In the genomic region with DNA sequence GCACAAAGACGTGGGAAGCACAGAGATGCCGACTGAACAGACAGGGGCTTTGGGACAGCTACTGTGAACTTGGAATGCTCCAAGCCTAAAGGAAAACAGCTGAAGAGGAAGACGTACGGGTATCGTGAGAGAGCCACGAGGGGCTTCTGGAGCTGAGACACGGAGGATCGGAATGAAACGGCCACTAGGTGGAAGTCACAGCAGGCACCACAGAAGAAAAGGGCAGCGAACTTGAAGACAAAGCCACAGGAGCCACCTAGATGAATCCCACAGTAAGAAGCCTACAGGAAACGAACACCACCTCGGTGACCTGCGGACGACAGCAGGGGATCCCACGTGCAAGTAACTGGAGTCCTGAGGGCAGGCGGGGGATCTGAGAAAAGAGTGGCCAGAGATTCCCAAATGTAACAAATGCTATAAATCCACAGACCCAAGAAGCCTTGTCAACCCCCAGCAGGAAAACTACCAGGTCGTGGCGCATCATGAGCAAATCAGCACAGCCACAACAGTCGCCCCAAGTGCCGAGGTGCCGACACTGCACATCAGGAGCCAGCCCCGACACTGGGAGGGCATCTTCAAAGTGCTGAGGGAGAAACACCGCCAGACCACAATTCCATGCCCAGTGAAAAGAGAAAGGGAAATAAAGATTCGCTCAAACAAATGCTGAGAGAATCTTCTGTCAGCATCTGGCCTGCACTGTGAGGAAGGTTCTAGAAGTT, we compare ENCODE assay signal across 10 cellular contexts. TPM values are rescaled to one million over a fixed set of nuclear protein-coding genes. Genes with fewer than 3 reads are reported as not detected.
A peak's percentile ranks its signal among the peaks of the same experiment; 100 is the strongest.
DNase-seq lines count a peak whose midpoint lies in the region; ATAC-seq and TF ChIP-seq lines count a peak whose summit lies in the region.
"Had no signal": no experiment of that assay in that cellular context is flagged by ENCODE, and none has a peak within 500 bp of the region (broad histone marks: within the 10 kb centered on the region; RNA-seq: fewer than 3 reads in every experiment).

No MANE protein-coding gene starts in this region.

- no peaks in the 10 kb centered on the region for H3K27me3 ChIP-seq in BLaER1 treated with 17β-estradiol and CSF1 and Interleukin-3, amounts not matched to agents 10 nM and 100 nM
- H3K27me3 ChIP-seq in adrenal gland (no peaks in the 10 kb centered on the region), upper lobe of right lung (no peaks in the 10 kb centered on the region)

- peak overlapping the region; percentile 89 to 100 (median 98) for H3K27ac ChIP-seq in BLaER1 treated with 17β-estradiol and CSF1 and Interleukin-3, amounts not matched to agents 10 nM and 100 nM
- H3K27ac ChIP-seq in adrenal gland (peak overlapping the region in 3 of 5 donors; percentile 72 to 94 (median 92)), upper lobe of right lung (no peak overlapping the region)

- H3K4me3 ChIP-seq in BLaER1 treated with 17β-estradiol and CSF1 and Interleukin-3, amounts not matched to agents 10 nM and 100 nM, result peak overlapping the region in 6 of 10 experiments; percentile 3 to 58 (median 26); a peak in 7 of 20 replicates
- H3K4me3 ChIP-seq in adrenal gland (no peak overlapping the region), upper lobe of right lung (no peak overlapping the region)

- intact Hi-C loops in adrenal gland (cut with DNase I) (loop anchor here in 1 of 2 donors (10.0 kb wide), 1 partner anchor 378 kb away; no protein-coding TSS in a partner anchor), upper lobe of right lung (cut with DNase I) (no loop called here)

- peak overlapping the region; percentile 86 to 99 (median 96) for H3K4me2 ChIP-seq in BLaER1 treated with 17β-estradiol and CSF1 and Interleukin-3, amounts not matched to agents 10 nM and 100 nM

- H4K20me1 ChIP-seq in BLaER1 treated with 17β-estradiol and CSF1 and Interleukin-3, amounts not matched to agents 10 nM and 100 nM, result peaks cover 0 to 43% (median 6%) of the 10 kb centered on the region in 11 experiments; a peak in 7 of 22 replicates

- WGBS in adrenal gland, 4 donors, result 77 to 84% (median 80%) methylated on average over 24 of the region's 24 CpGs

- H3K4me1 Mint-ChIP-seq in IgD-negative memory B cell, result peaks cover 24 to 44% (median 25%) of the 10 kb centered on the region in 3 donors
- H3K4me1 Mint-ChIP-seq in nephron, result peaks cover 51% of the 10 kb centered on the region

- H3K4me1 ChIP-seq in BLaER1 treated with 17β-estradiol and CSF1 and Interleukin-3, amounts not matched to agents 10 nM and 100 nM, result peaks cover 72 to 100% (median 84%) of the 10 kb centered on the region in 10 experiments
- H3K4me1 ChIP-seq in adrenal gland (replicated peaks in 1 of 2), result peaks cover 39 to 68% of the 10 kb centered on the region in 2 donors
- H3K4me1 ChIP-seq in upper lobe of right lung, result peaks cover 68% of the 10 kb centered on the region

- peaks cover 3 to 55% (median 25%) of the 10 kb centered on the region in 11 experiments; a peak in 18 of 22 replicates for H3K36me3 ChIP-seq in BLaER1 treated with 17β-estradiol and CSF1 and Interleukin-3, amounts not matched to agents 10 nM and 100 nM
- peaks cover 0 to 2% of the 10 kb centered on the region in 2 donors for H3K36me3 ChIP-seq in adrenal gland (replicated peaks in 1 of 2)
- H3K36me3 ChIP-seq in upper lobe of right lung, result peaks cover 5% of the 10 kb centered on the region

- H3K9me3 Mint-ChIP-seq in IgD-negative memory B cell, result no peaks in the 10 kb centered on the region
- H3K9me3 Mint-ChIP-seq in nephron, result no peaks in the 10 kb centered on the region

- ATAC-seq in GM18861 (IDR thresholded peaks at IDR 0.05; ENCODE audit: unreplicated experiment) (no peak), upper lobe of right lung (no peak)

- no peaks in the 10 kb centered on the region for H3K27me3 Mint-ChIP-seq in IgD-negative memory B cell
- no peaks in the 10 kb centered on the region for H3K27me3 Mint-ChIP-seq in nephron (ENCODE audit: low read depth)

- H3K36me3 Mint-ChIP-seq in IgD-negative memory B cell (no peaks in the 10 kb centered on the region), nephron (ENCODE audit: low read depth) (peaks cover 13% of the 10 kb centered on the region)

- DNase-seq in adrenal gland (no peak), GM20000 (ENCODE audit: low spot score) (no peak), HCEC 1CT (no peak), upper lobe of right lung (no peak)
- DNase-seq: amniotic stem cell, NCI-H187 had no signal

- H3K9ac ChIP-seq in BLaER1 treated with 17β-estradiol and CSF1 and Interleukin-3, amounts not matched to agents 10 nM and 100 nM, result peak overlapping the region; percentile 76 to 91 (median 85); a peak in 21 of 22 replicates

- peak overlapping the region in 2 of 3 donors; percentile 57 to 80 for H3K27ac Mint-ChIP-seq in IgD-negative memory B cell
- peak overlapping the region in 2 of 3 experiments; percentile 6 to 15 for H3K27ac Mint-ChIP-seq in nephron

- no peak for TF ChIP-seq POLR2A in adrenal gland (IDR thresholded peaks at IDR 0.05)

- TF ChIP-seq CTCF in adrenal gland (IDR thresholded peaks at IDR 0.05) (peak in 1 of 6 experiments; percentile 15), nephron (IDR thresholded peaks at IDR 0.05; ENCODE audit: unreplicated experiment in 3 of 3) (peak in 1 of 3 experiments; percentile 10), GM20000 (IDR thresholded peaks at IDR 0.05; ENCODE audit: extremely low read depth, missing control alignments) (no peak), upper lobe of right lung (IDR thresholded peaks at IDR 0.05) (no peak)

- H3K4me3 Mint-ChIP-seq in IgD-negative memory B cell, result peak overlapping the region in 2 of 4 donors; percentile 44 to 67
- H3K4me3 Mint-ChIP-seq in nephron, result peak overlapping the region in 1 of 3 experiments; percentile 1

- H3K9me3 ChIP-seq in BLaER1 treated with 17β-estradiol and CSF1 and Interleukin-3, amounts not matched to agents 10 nM and 100 nM (replicated peaks in 1 of 11), result peaks cover 0 to 23% (median 0%) of the 10 kb centered on the region in 11 experiments; a peak in 7 of 22 replicates
- H3K9me3 ChIP-seq in adrenal gland (replicated peaks in 1 of 3) (no peaks in the 10 kb centered on the region), upper lobe of right lung (no peaks in the 10 kb centered on the region)

RNA-seq across cellular contexts. Expression of gene ISYNA1, which starts 39.3 kb away (rescaled TPM):
- polyA plus RNA-seq in IgD-negative memory B cell, result 17.2 TPM
- total RNA-seq in adrenal gland, result 100 to 1,000 TPM in 3 of 8 donors, 10 to 100 TPM in 5; 32.3 to 211 (median 78.7) TPM
- polyA plus RNA-seq in adrenal gland, result 100 to 1,000 TPM in 2 of 3 donors, 1 to 10 TPM in 1; 3.2 to 313 (median 125) TPM
- 34.6 TPM for total RNA-seq in upper lobe of right lung

RNA-seq across cellular contexts. Expression of gene ELL, which starts 44.7 kb away (rescaled TPM):
- polyA plus RNA-seq in IgD-negative memory B cell, result 19.7 TPM
- 10 to 100 TPM in 7 of 8 donors, 1 to 10 TPM in 1; 9.8 to 28.3 (median 15.2) TPM for total RNA-seq in adrenal gland
- 10 to 100 TPM in 1 of 3 donors, 1 to 10 TPM in 2; 1.8 to 14.3 (median 9.1) TPM for polyA plus RNA-seq in adrenal gland
- 17.7 TPM for total RNA-seq in upper lobe of right lung

RNA-seq across cellular contexts. Expression of gene SSBP4, which starts 58.0 kb away (rescaled TPM):
- polyA plus RNA-seq in IgD-negative memory B cell (97.4 TPM), adrenal gland (100 to 1,000 TPM in 2 of 3 donors, 1 to 10 TPM in 1; 9.1 to 160 (median 136) TPM)
- total RNA-seq in adrenal gland (100 to 1,000 TPM in 1 of 8 donors, 10 to 100 TPM in 7; 38.9 to 119 (median 73.7) TPM), upper lobe of right lung (57.3 TPM)

Comparison
In these comparisons a context has a peak if more than half of its experiments do, and no peak if none do; other contexts are left out.
1. H3K4me3 ChIP-seq: peak in BLaER1 treated with 17β-estradiol and CSF1 and Interleukin-3, amounts not matched to agents 10 nM and 100 nM (6 of 10); none in adrenal gland (0 of 4) and upper lobe of right lung (single experiment).